ENCODE assay signal across 19 cellular contexts in the genomic region with DNA sequence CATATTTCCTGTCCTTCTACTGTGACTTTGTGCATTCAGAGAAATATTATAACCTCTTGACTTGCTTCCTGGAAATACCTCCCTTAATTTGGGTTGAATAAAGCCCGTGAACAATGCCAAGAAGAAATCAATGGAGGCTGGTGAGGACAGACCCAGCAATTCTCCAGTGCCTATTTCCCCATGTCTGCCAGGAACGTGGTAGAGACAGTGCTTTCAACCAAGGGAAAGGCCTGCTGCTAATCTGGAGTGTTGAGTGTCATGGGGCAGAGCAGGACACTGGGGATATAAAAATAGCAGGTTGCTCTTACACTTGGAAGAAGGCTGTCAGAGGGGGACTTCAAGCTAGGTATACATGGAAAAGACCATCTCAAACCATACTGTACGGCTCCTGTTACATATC. TPM values are rescaled to one million over a fixed set of nuclear protein-coding genes. Genes with fewer than 3 reads are reported as not detected.
A peak's percentile ranks its signal among the peaks of the same experiment; 100 is the strongest.
DNase-seq lines count a peak whose midpoint lies in the region; ATAC-seq, FAIRE-seq and TF ChIP-seq lines count a peak whose summit lies in the region.
"Had no signal": no experiment of that assay in that cellular context is flagged by ENCODE, and none has a peak within 500 bp of the region (broad histone marks: within the 10 kb centered on the region; RNA-seq: fewer than 3 reads in every experiment).

No MANE protein-coding gene starts in this region.

- CTCF ChIA-PET in CD4-positive, alpha-beta T cell (lab: Charles Lee): no interaction called here

- peaks cover 0 to 31% of the 10 kb centered on the region in 2 donors for H3K4me1 ChIP-seq in right atrium auricular region
- H3K4me1 ChIP-seq in pancreas: peaks cover 0 to 9% (median 0%) of the 10 kb centered on the region in 3 donors
- H3K4me1 ChIP-seq: A549 had no signal

- no peak for DNase-seq in CD4-positive, alpha-beta T cell
- no peak for DNase-seq in dorsolateral prefrontal cortex
- no peak for DNase-seq in right atrium auricular region (ENCODE audit: low spot score)
- no peak for DNase-seq in pancreas
- DNase-seq in HTR-8/SVneo (ENCODE audit: insufficient read length, low spot score): no peak
- DNase-seq in activated effector memory CD4-positive, alpha-beta T cell treated with Interleukin-2 at 50 U/mL for 16 hours: no peak
- no peak for DNase-seq in NCI-H510A treated with DMSO at 0.1 percent for 48 hours (lab: John Stamatoyannopoulos, UW)
- DNase-seq: DND-41, NCI-H1048, NCI-H1436 treated with DMSO at 0.1 percent for 48 hours, NCI-H2029 treated with DMSO at 0.1 percent for 48 hours, NCI-H524, PC-9 had no signal

- H3K36me3 ChIP-seq in right atrium auricular region (no peaks in the 10 kb centered on the region), pancreas (no peaks in the 10 kb centered on the region)
- H3K36me3 ChIP-seq: BLaER1 treated with 17β-estradiol and CSF1 and Interleukin-3, amounts not matched to agents 10 nM and 100 nM had no signal

- H3K36me3 Mint-ChIP-seq in CD4-positive, alpha-beta T cell (ENCODE audit: low read depth): no peaks in the 10 kb centered on the region

- POLR2A ChIA-PET in CD4-positive, alpha-beta T cell (lab: Charles Lee): no interaction called here

- no peaks in the 10 kb centered on the region for H3K9me3 Mint-ChIP-seq in CD4-positive, alpha-beta T cell

- 33 to 49% methylated on average over 3 of the region's 3 CpGs for WGBS in pancreas, 2 donors

- TF ChIP-seq CTCF in CD4-positive, alpha-beta T cell (IDR thresholded peaks at IDR 0.05): no peak
- TF ChIP-seq CTCF in dorsolateral prefrontal cortex (IDR thresholded peaks at IDR 0.05 in 54 of 56, conservative IDR thresholded peaks at IDR 0.05 in 2 of 56; ENCODE audit: low read depth in 1 of 56, partially characterized antibody in 56 of 56) (no peak), right atrium auricular region (IDR thresholded peaks at IDR 0.05) (no peak), pancreas (IDR thresholded peaks at IDR 0.05) (no peak)

- no peak for FAIRE-seq in pancreas (lab: Jason Lieb, UNC)
- no peak for FAIRE-seq in HTR-8/SVneo (lab: Jason Lieb, UNC)
- FAIRE-seq: A549, G401.6, H1 had no signal

- H3K4me1 Mint-ChIP-seq in CD4-positive, alpha-beta T cell (ENCODE audit: low read depth): peaks cover 17% of the 10 kb centered on the region

- H3K27ac Mint-ChIP-seq in CD4-positive, alpha-beta T cell: peak overlapping the region; percentile 20

- H3K9me3 ChIP-seq in CD4-positive, alpha-beta T cell (ENCODE audit: control insufficient read depth, low read length): no peaks in the 10 kb centered on the region
- H3K9me3 ChIP-seq in right atrium auricular region: no peaks in the 10 kb centered on the region
- H3K9me3 ChIP-seq in pancreas: no peaks in the 10 kb centered on the region
- H3K9me3 ChIP-seq: A549; BLaER1 treated with 17β-estradiol and CSF1 and Interleukin-3, amounts not matched to agents 10 nM and 100 nM had no signal

- H3K27ac ChIP-seq in CD4-positive, alpha-beta T cell (ENCODE audit: low read depth, low read length): no peak overlapping the region
- peak overlapping the region in 43 of 59 donors; percentile 3 to 97 (median 58) for H3K27ac ChIP-seq in dorsolateral prefrontal cortex
- H3K27ac ChIP-seq in right atrium auricular region: peak overlapping the region; percentile 52 to 59
- H3K27ac ChIP-seq in pancreas: peak overlapping the region in 2 of 4 donors; percentile 22 to 27
- H3K27ac ChIP-seq: A549; BLaER1 treated with 17β-estradiol and CSF1 and Interleukin-3, amounts not matched to agents 10 nM and 100 nM; PC-9 had no signal

- H3K27me3 ChIP-seq in CD4-positive, alpha-beta T cell (ENCODE audit: control insufficient read depth, insufficient read depth, low read length): no peaks in the 10 kb centered on the region
- H3K27me3 ChIP-seq in dorsolateral prefrontal cortex (peaks cover 0 to 79% (median 15%) of the 10 kb centered on the region in 45 donors), right atrium auricular region (no peaks in the 10 kb centered on the region), pancreas (no peaks in the 10 kb centered on the region)

- no peak overlapping the region for H3K4me3 Mint-ChIP-seq in CD4-positive, alpha-beta T cell

- no peak overlapping the region for H3K4me3 ChIP-seq in dorsolateral prefrontal cortex
- H3K4me3 ChIP-seq in right atrium auricular region: no peak overlapping the region
- no peak overlapping the region for H3K4me3 ChIP-seq in pancreas
- H3K4me3 ChIP-seq: A549; BLaER1 treated with 17β-estradiol and CSF1 and Interleukin-3, amounts not matched to agents 10 nM and 100 nM; PC-9 had no signal

- intact Hi-C loops in CD4-positive, alpha-beta T cell (cut with DNase I, micrococcal nuclease): no loop called here
- intact Hi-C loops in dorsolateral prefrontal cortex (cut with DNase I) (no loop called here), pancreas (cut with DNase I) (no loop called here)

- H3K27me3 Mint-ChIP-seq in CD4-positive, alpha-beta T cell: no peaks in the 10 kb centered on the region

- no peak for ATAC-seq in CD4-positive, alpha-beta T cell (ENCODE audit: poor library complexity)
- peak in 3 of 4 donors; percentile 25 to 47 (median 35) for ATAC-seq in pancreas
- no peak for ATAC-seq in GM19023 (IDR thresholded peaks at IDR 0.05; ENCODE audit: unreplicated experiment)
- ATAC-seq: A549 had no signal

RNA-seq across cellular contexts. Expression of gene TSC22D3, which starts 19.9 kb away (rescaled TPM):
- 1,000 to 10,000 TPM; 3,132 to 3,144 TPM for total RNA-seq in CD4-positive, alpha-beta T cell
- total RNA-seq in dorsolateral prefrontal cortex (100 to 1,000 TPM in 104 of 120 experiments, 10 to 100 TPM in 16; 72.2 to 218 (median 129) TPM), right atrium auricular region (100 to 1,000 TPM; 184 to 193 TPM), pancreas (10 to 100 TPM; 12.8 to 86.6 (median 47.3) TPM)
- 10 to 100 TPM; 38.8 to 61.5 TPM for polyA plus RNA-seq in pancreas

RNA-seq across cellular contexts. Expression of gene NCBP2L, which starts 21.8 kb away (rescaled TPM):
- total RNA-seq in CD4-positive, alpha-beta T cell: not detected
- 1 to 10 TPM in 1 of 120 experiments, under 1 TPM in 27, not detected in 92; 0.25 to 1.3 (median 0.47) TPM for total RNA-seq in dorsolateral prefrontal cortex
- not detected for total RNA-seq in right atrium auricular region
- total RNA-seq in pancreas: under 1 TPM in 3 of 6 donors, not detected in 3; 0.19 to 0.38 (median 0.20) TPM
- under 1 TPM; 0.11 to 0.28 TPM for polyA plus RNA-seq in pancreas
- total RNA-seq: H1, MCF 10A, PC-9 had no signal
- polyA plus RNA-seq: A549, H1 had no signal

Comparison
In these comparisons a context has a peak if more than half of its experiments do, and no peak if none do; other contexts are left out.
1. ATAC-seq: peak in pancreas (3 of 4); none in CD4-positive, alpha-beta T cell (single experiment) and GM19023 (single experiment).
2. RNA of gene TSC22D3, which starts 19.9 kb away (total RNA-seq): 3,132 to 3,144 TPM in CD4-positive, alpha-beta T cell; 184 to 193 TPM in right atrium auricular region, 72.2 to 218 TPM in dorsolateral prefrontal cortex and 12.8 to 86.6 TPM in pancreas; every median in the first group is over 10 times any median in the second.